2 cellular contexts compared by ENCODE assay signal in the genomic region with DNA sequence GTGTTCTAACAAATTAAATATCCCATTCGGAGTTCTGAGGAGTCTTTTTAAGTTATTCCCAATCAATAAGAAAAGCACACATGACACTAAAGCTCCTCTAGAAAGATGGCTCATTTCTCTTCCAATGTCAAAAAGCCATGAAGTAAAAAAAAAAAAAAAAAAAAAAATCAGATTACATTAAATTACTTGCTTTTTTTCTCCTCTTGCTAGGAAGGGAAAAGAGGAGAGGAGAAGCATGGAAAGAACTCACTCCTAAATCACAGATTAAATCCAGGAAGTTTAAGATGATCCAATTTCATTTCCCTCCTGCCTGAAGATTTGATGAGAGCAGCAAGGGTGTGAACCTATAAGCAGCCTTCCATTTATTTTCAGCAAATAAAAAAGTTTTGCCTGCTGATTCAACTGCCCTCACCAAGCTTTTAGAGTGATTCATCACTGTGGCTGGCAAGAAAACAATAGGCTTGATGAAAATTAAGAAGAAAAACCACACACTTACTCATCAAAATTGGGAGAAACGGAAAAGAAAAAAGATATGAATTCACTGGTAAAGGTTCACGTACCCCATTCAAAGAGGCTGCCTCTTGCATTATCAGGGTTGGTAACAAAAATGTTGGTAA.
TF ChIP-seq lines count a peak whose summit lies in the region.

No MANE protein-coding gene starts in this region.

TF ChIP-seq in GM23338, 12 proteins besides CTCF, POLR2A, EP300 and RAD21 (continues in another document):
- TF ChIP-seq, protein P1, sequence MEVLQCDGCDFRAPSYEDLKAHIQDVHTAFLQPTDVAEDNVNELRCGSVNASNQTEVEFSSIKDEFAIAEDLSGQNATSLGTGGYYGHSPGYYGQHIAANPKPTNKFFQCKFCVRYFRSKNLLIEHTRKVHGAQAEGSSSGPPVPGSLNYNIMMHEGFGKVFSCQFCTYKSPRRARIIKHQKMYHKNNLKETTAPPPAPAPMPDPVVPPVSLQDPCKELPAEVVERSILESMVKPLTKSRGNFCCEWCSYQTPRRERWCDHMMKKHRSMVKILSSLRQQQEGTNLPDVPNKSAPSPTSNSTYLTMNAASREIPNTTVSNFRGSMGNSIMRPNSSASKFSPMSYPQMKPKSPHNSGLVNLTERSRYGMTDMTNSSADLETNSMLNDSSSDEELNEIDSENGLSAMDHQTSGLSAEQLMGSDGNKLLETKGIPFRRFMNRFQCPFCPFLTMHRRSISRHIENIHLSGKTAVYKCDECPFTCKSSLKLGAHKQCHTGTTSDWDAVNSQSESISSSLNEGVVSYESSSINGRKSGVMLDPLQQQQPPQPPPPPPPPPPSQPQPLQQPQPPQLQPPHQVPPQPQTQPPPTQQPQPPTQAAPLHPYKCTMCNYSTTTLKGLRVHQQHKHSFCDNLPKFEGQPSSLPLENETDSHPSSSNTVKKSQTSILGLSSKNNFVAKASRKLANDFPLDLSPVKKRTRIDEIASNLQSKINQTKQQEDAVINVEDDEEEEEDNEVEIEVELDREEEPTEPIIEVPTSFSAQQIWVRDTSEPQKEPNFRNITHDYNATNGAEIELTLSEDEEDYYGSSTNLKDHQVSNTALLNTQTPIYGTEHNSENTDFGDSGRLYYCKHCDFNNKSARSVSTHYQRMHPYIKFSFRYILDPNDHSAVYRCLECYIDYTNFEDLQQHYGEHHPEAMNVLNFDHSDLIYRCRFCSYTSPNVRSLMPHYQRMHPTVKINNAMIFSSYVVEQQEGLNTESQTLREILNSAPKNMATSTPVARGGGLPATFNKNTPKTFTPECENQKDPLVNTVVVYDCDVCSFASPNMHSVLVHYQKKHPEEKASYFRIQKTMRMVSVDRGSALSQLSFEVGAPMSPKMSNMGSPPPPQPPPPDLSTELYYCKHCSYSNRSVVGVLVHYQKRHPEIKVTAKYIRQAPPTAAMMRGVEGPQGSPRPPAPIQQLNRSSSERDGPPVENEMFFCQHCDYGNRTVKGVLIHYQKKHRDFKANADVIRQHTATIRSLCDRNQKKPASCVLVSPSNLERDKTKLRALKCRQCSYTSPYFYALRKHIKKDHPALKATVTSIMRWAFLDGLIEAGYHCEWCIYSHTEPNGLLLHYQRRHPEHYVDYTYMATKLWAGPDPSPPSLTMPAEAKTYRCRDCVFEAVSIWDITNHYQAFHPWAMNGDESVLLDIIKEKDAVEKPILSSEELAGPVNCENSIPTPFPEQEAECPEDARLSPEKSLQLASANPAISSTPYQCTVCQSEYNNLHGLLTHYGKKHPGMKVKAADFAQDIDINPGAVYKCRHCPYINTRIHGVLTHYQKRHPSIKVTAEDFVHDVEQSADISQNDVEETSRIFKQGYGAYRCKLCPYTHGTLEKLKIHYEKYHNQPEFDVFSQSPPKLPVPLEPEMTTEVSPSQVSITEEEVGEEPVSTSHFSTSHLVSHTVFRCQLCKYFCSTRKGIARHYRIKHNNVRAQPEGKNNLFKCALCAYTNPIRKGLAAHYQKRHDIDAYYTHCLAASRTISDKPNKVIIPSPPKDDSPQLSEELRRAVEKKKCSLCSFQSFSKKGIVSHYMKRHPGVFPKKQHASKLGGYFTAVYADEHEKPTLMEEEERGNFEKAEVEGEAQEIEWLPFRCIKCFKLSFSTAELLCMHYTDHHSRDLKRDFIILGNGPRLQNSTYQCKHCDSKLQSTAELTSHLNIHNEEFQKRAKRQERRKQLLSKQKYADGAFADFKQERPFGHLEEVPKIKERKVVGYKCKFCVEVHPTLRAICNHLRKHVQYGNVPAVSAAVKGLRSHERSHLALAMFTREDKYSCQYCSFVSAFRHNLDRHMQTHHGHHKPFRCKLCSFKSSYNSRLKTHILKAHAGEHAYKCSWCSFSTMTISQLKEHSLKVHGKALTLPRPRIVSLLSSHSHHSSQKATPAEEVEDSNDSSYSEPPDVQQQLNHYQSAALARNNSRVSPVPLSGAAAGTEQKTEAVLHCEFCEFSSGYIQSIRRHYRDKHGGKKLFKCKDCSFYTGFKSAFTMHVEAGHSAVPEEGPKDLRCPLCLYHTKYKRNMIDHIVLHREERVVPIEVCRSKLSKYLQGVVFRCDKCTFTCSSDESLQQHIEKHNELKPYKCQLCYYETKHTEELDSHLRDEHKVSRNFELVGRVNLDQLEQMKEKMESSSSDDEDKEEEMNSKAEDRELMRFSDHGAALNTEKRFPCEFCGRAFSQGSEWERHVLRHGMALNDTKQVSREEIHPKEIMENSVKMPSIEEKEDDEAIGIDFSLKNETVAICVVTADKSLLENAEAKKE (CRISPR knock-in tag; IDR thresholded peaks at IDR 0.05) = no peak
- TF ChIP-seq JUNB (IDR thresholded peaks at IDR 0.05; ENCODE audit: unreplicated experiment) (no peak), POLR2AphosphoS5 (IDR thresholded peaks at IDR 0.05; ENCODE audit: low read depth) (no peak), EZH2phosphoT487 (IDR thresholded peaks at IDR 0.05; ENCODE audit: unreplicated experiment) (no peak), ZNF114 (CRISPR knock-in tag; IDR thresholded peaks at IDR 0.05) (no peak), ETS1 (IDR thresholded peaks at IDR 0.05) (no peak), ZNF331 (CRISPR knock-in tag; IDR thresholded peaks at IDR 0.05; ENCODE audit: low read depth) (no peak), CREB1 (CRISPR knock-in tag; IDR thresholded peaks at IDR 0.05; ENCODE audit: low read depth) (no peak), STAT1 (IDR thresholded peaks at IDR 0.05; ENCODE audit: unreplicated experiment) (no peak), EZH2 (IDR thresholded peaks at IDR 0.05; ENCODE audit: low read depth, unreplicated experiment) (no peak), NANOG (IDR thresholded peaks at IDR 0.05; ENCODE audit: borderline replicate concordance) (no peak)

TF ChIP-seq in endothelial cell of umbilical vein, 7 proteins besides CTCF, POLR2A, EP300 and RAD21 (continued from another document):
- TF ChIP-seq, protein P2, sequence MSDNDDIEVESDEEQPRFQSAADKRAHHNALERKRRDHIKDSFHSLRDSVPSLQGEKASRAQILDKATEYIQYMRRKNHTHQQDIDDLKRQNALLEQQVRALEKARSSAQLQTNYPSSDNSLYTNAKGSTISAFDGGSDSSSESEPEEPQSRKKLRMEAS (IDR thresholded peaks at IDR 0.05; ENCODE audit: insufficient read depth, insufficient read length) = no peak
- TF ChIP-seq GATA2 (IDR thresholded peaks at IDR 0.05; ENCODE audit: insufficient read depth, insufficient read length, low read depth, low read length) (peak; percentile 43), EZH2 (IDR thresholded peaks at IDR 0.05; ENCODE audit: borderline replicate concordance, low read depth, low read length, severe bottlenecking) (no peak), POLR2AphosphoS5 (IDR thresholded peaks at IDR 0.05; ENCODE audit: insufficient read depth, low read depth, low read length) (peak; percentile 58), JUN (IDR thresholded peaks at IDR 0.05; ENCODE audit: borderline replicate concordance, insufficient read depth, insufficient read length, low read depth) (peak; percentile 87)
